ENCODE assay signal across 1 cellular context in the genomic region with DNA sequence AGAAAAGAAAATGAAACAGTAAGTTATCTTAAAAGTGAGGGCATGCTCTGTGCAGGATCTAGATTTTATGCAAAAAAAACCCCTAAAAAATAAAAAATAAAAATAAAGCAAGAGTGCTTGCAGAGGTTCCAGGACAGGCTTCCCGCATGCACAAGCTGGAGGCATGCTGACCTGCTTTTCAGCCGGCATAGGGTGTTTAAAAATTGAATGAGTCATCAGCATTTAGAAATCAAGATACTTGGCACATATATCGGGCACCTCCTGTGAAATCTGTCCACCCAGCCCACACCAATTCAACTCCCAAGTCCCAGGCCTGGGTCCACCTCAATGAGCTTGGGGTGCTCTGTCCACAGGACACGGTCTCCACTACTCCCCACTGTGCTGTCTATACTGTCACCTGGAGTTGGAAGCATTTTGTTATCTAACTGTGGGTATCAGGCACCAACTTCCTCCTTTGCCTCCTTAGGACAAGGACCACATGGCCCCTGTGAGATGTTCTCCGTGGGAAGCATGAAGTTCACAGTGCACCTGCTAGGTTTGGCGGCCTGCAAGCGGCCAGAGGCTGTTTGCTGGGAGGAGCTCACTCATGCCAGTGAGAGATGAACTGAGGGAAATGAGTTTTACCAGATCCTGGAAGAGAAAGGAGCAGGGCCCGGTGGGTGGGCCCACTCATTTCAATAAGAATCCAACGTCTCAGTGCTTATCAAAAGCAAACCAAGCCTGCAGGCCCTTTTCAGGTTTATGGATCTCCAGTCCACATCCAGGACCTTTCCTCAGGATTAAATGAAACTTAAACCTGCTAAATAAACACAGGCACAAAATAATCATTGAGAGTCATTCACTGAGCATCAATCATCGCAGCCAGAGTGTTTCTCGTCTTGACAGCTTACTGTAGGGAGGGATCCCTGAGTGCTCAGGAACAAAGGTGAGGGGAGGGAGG.
A peak's percentile ranks its signal among the peaks of the same experiment; 100 is the strongest.
TF ChIP-seq lines count a peak whose summit lies in the region.

No MANE protein-coding gene starts in this region.

TF ChIP-seq in HEK293, 187 proteins besides CTCF, POLR2A, EP300 and RAD21 (continued from another document):
- TF ChIP-seq, protein P1, sequence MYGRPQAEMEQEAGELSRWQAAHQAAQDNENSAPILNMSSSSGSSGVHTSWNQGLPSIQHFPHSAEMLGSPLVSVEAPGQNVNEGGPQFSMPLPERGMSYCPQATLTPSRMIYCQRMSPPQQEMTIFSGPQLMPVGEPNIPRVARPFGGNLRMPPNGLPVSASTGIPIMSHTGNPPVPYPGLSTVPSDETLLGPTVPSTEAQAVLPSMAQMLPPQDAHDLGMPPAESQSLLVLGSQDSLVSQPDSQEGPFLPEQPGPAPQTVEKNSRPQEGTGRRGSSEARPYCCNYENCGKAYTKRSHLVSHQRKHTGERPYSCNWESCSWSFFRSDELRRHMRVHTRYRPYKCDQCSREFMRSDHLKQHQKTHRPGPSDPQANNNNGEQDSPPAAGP (tag by site-specific recombination; IDR thresholded peaks at IDR 0.05): peak; percentile 88
- TF ChIP-seq, protein P2, sequence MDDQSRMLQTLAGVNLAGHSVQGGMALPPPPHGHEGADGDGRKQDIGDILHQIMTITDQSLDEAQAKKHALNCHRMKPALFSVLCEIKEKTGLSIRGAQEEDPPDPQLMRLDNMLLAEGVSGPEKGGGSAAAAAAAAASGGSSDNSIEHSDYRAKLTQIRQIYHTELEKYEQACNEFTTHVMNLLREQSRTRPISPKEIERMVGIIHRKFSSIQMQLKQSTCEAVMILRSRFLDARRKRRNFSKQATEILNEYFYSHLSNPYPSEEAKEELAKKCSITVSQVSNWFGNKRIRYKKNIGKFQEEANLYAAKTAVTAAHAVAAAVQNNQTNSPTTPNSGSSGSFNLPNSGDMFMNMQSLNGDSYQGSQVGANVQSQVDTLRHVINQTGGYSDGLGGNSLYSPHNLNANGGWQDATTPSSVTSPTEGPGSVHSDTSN (CRISPR knock-in tag; IDR thresholded peaks at IDR 0.05): no peak
- TF ChIP-seq ZFP37 (tag by site-specific recombination; IDR thresholded peaks at IDR 0.05): no peak
- 0 out of 2 replicates have a peak, but pooled peaks have one; percentile 45 for TF ChIP-seq ZNF24 (tag by site-specific recombination; IDR thresholded peaks at IDR 0.05)
- TF ChIP-seq ZNF335 (tag by site-specific recombination; conservative IDR thresholded peaks at IDR 0.05): peak; percentile 71
- no peak for TF ChIP-seq REPIN1 (tag by site-specific recombination; IDR thresholded peaks at IDR 0.05; ENCODE audit: low read depth)
- no peak for TF ChIP-seq RBAK (tag by site-specific recombination; IDR thresholded peaks at IDR 0.05)
- TF ChIP-seq, protein P3, sequence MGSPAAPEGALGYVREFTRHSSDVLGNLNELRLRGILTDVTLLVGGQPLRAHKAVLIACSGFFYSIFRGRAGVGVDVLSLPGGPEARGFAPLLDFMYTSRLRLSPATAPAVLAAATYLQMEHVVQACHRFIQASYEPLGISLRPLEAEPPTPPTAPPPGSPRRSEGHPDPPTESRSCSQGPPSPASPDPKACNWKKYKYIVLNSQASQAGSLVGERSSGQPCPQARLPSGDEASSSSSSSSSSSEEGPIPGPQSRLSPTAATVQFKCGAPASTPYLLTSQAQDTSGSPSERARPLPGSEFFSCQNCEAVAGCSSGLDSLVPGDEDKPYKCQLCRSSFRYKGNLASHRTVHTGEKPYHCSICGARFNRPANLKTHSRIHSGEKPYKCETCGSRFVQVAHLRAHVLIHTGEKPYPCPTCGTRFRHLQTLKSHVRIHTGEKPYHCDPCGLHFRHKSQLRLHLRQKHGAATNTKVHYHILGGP (tag by site-specific recombination; IDR thresholded peaks at IDR 0.05): no peak
- TF ChIP-seq ZNF302 (tag by site-specific recombination; IDR thresholded peaks at IDR 0.05; ENCODE audit: low read depth): no peak
- TF ChIP-seq ZNF366 (tag by site-specific recombination; conservative IDR thresholded peaks at IDR 0.05): no peak
- no peak for TF ChIP-seq ZNF768 (tag by site-specific recombination; IDR thresholded peaks at IDR 0.05)
- TF ChIP-seq, protein P4, sequence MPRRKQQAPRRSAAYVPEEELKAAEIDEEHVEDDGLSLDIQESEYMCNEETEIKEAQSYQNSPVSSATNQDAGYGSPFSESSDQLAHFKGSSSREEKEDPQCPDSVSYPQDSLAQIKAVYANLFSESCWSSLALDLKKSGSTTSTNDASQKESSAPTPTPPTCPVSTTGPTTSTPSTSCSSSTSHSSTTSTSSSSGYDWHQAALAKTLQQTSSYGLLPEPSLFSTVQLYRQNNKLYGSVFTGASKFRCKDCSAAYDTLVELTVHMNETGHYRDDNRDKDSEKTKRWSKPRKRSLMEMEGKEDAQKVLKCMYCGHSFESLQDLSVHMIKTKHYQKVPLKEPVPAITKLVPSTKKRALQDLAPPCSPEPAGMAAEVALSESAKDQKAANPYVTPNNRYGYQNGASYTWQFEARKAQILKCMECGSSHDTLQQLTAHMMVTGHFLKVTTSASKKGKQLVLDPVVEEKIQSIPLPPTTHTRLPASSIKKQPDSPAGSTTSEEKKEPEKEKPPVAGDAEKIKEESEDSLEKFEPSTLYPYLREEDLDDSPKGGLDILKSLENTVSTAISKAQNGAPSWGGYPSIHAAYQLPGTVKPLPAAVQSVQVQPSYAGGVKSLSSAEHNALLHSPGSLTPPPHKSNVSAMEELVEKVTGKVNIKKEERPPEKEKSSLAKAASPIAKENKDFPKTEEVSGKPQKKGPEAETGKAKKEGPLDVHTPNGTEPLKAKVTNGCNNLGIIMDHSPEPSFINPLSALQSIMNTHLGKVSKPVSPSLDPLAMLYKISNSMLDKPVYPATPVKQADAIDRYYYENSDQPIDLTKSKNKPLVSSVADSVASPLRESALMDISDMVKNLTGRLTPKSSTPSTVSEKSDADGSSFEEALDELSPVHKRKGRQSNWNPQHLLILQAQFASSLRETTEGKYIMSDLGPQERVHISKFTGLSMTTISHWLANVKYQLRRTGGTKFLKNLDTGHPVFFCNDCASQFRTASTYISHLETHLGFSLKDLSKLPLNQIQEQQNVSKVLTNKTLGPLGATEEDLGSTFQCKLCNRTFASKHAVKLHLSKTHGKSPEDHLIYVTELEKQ (tag by site-specific recombination; IDR thresholded peaks at IDR 0.05; ENCODE audit: borderline replicate concordance): 0 out of 2 replicates have a peak, but pooled peaks have one; percentile 42
- TF ChIP-seq ZBTB8A (tag by site-specific recombination; IDR thresholded peaks at IDR 0.05): peak; percentile 48; the same call in 1 of the 2 replicates
- TF ChIP-seq, protein P5, sequence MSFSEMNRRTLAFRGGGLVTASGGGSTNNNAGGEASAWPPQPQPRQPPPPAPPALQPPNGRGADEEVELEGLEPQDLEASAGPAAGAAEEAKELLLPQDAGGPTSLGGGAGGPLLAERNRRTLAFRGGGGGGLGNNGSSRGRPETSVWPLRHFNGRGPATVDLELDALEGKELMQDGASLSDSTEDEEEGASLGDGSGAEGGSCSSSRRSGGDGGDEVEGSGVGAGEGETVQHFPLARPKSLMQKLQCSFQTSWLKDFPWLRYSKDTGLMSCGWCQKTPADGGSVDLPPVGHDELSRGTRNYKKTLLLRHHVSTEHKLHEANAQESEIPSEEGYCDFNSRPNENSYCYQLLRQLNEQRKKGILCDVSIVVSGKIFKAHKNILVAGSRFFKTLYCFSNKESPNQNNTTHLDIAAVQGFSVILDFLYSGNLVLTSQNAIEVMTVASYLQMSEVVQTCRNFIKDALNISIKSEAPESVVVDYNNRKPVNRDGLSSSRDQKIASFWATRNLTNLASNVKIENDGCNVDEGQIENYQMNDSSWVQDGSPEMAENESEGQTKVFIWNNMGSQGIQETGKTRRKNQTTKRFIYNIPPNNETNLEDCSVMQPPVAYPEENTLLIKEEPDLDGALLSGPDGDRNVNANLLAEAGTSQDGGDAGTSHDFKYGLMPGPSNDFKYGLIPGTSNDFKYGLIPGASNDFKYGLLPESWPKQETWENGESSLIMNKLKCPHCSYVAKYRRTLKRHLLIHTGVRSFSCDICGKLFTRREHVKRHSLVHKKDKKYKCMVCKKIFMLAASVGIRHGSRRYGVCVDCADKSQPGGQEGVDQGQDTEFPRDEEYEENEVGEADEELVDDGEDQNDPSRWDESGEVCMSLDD (tag by site-specific recombination; IDR thresholded peaks at IDR 0.05): no peak
- TF ChIP-seq ZBTB7A (tag by site-specific recombination; IDR thresholded peaks at IDR 0.05; ENCODE audit: low read depth): no peak
- TF ChIP-seq, protein P6, sequence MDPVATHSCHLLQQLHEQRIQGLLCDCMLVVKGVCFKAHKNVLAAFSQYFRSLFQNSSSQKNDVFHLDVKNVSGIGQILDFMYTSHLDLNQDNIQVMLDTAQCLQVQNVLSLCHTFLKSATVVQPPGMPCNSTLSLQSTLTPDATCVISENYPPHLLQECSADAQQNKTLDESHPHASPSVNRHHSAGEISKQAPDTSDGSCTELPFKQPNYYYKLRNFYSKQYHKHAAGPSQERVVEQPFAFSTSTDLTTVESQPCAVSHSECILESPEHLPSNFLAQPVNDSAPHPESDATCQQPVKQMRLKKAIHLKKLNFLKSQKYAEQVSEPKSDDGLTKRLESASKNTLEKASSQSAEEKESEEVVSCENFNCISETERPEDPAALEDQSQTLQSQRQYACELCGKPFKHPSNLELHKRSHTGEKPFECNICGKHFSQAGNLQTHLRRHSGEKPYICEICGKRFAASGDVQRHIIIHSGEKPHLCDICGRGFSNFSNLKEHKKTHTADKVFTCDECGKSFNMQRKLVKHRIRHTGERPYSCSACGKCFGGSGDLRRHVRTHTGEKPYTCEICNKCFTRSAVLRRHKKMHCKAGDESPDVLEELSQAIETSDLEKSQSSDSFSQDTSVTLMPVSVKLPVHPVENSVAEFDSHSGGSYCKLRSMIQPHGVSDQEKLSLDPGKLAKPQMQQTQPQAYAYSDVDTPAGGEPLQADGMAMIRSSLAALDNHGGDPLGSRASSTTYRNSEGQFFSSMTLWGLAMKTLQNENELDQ (tag by site-specific recombination; IDR thresholded peaks at IDR 0.05; ENCODE audit: low read depth): no peak
- TF ChIP-seq, protein P7, sequence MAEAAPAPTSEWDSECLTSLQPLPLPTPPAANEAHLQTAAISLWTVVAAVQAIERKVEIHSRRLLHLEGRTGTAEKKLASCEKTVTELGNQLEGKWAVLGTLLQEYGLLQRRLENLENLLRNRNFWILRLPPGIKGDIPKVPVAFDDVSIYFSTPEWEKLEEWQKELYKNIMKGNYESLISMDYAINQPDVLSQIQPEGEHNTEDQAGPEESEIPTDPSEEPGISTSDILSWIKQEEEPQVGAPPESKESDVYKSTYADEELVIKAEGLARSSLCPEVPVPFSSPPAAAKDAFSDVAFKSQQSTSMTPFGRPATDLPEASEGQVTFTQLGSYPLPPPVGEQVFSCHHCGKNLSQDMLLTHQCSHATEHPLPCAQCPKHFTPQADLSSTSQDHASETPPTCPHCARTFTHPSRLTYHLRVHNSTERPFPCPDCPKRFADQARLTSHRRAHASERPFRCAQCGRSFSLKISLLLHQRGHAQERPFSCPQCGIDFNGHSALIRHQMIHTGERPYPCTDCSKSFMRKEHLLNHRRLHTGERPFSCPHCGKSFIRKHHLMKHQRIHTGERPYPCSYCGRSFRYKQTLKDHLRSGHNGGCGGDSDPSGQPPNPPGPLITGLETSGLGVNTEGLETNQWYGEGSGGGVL (tag by site-specific recombination; IDR thresholded peaks at IDR 0.05): peak; percentile 42; the same call in 1 of the 2 replicates
- TF ChIP-seq ZNF211 (tag by site-specific recombination; IDR thresholded peaks at IDR 0.05; ENCODE audit: low read depth): no peak
- no peak for TF ChIP-seq ZNF266 (tag by site-specific recombination; IDR thresholded peaks at IDR 0.05; ENCODE audit: low read depth)
- no peak for TF ChIP-seq ZFP41 (tag by site-specific recombination; IDR thresholded peaks at IDR 0.05; ENCODE audit: borderline replicate concordance)
- no peak for TF ChIP-seq ZNF529 (tag by site-specific recombination; IDR thresholded peaks at IDR 0.05; ENCODE audit: insufficient replicate concordance)
- TF ChIP-seq ZNF747 (tag by site-specific recombination; IDR thresholded peaks at IDR 0.05): no peak
- no peak for TF ChIP-seq ZNF555 (tag by site-specific recombination; conservative IDR thresholded peaks at IDR 0.05)
- peak; percentile 95 for TF ChIP-seq FEZF1 (tag by site-specific recombination; IDR thresholded peaks at IDR 0.05)
- no peak for TF ChIP-seq ZNF510 (tag by site-specific recombination; IDR thresholded peaks at IDR 0.05; ENCODE audit: insufficient replicate concordance)
- TF ChIP-seq IKZF3 (tag by site-specific recombination; IDR thresholded peaks at IDR 0.05): 0 out of 2 replicates have a peak, but pooled peaks have one; percentile 12
- TF ChIP-seq ZNF600 (tag by site-specific recombination; IDR thresholded peaks at IDR 0.05): peak; percentile 20; the same call in 1 of the 2 replicates
